In genomic region chr9:137127301-137128157, GRCh38 we compare ENCODE assay signal across 8 cellular contexts. TPM values are rescaled to one million over a fixed set of nuclear protein-coding genes. Genes with fewer than 3 reads are reported as not detected.
DNase-seq lines count a peak whose midpoint lies in the region; ATAC-seq and TF ChIP-seq lines count a peak whose summit lies in the region.

No MANE protein-coding gene starts in this region.

- peaks cover 3% of the 10 kb centered on the region for H3K36me3 Mint-ChIP-seq in activated CD8-positive, alpha-beta T cell treated with anti-CD3 and anti-CD28 coated beads, Interleukin-2, amount 10 ng/mL, durations not matched to agents 7 days and 5 days (ENCODE audit: low read depth)
- H3K36me3 Mint-ChIP-seq in immature natural killer cell: no peaks in the 10 kb centered on the region

- intact Hi-C loops in tibial artery (cut with DNase I; ENCODE audit: low total_unique reads): no loop called here

- POLR2A ChIA-PET in activated CD8-positive, alpha-beta T cell treated with anti-CD3 and anti-CD28 coated beads, Interleukin-2, amount 10 ng/mL, durations not matched to agents 7 days and 5 days (lab: Charles Lee): interaction anchor here (0.6 to 3.0 kb wide), 7 partner anchors 43 to 437 kb away, joined by 3 to 14 read pairs (median 4); partner anchors contain the start of genes CYSRT1, NELFB, TPRN and TUBB4B

- 9 to 13% methylated on average over 24 of the region's 24 CpGs for WGBS in upper lobe of left lung, 2 donors

- peak overlapping the region; percentile 87 for H3K27ac Mint-ChIP-seq in activated CD8-positive, alpha-beta T cell treated with anti-CD3 and anti-CD28 coated beads, Interleukin-2, amount 10 ng/mL, durations not matched to agents 7 days and 5 days
- H3K27ac Mint-ChIP-seq in immature natural killer cell: peak overlapping the region; percentile 89 to 98 (median 96)

- H3K36me3 ChIP-seq in upper lobe of left lung (no peaks in the 10 kb centered on the region), tibial artery (no peaks in the 10 kb centered on the region)

- peaks cover 0 to 8% (median 2%) of the 10 kb centered on the region in 4 donors for H3K9me3 ChIP-seq in upper lobe of left lung
- H3K9me3 ChIP-seq in tibial artery: peaks cover 0 to 9% (median 8%) of the 10 kb centered on the region in 3 donors

- TF ChIP-seq CTCF in AG09309 (IDR thresholded peaks at IDR 0.05; ENCODE audit: control insufficient read depth, insufficient read depth, low read depth, low read length, missing control alignments) (no peak), upper lobe of left lung (IDR thresholded peaks at IDR 0.05) (peak in 1 of 6 experiments; percentile 5), tibial artery (IDR thresholded peaks at IDR 0.05) (no peak)

- H3K27ac ChIP-seq in upper lobe of left lung (peak overlapping the region; percentile 72 to 85 (median 84)), tibial artery (no peak overlapping the region)

- ATAC-seq in activated CD8-positive, alpha-beta T cell treated with anti-CD3 and anti-CD28 coated beads, Interleukin-2, amount 10 ng/mL, durations not matched to agents 7 days and 5 days: peak; percentile 10
- ATAC-seq in upper lobe of left lung (ENCODE audit: low FRiP score in 2 of 2): peak in 1 of 2 donors; percentile 37
- no peak for ATAC-seq in GM18870 (IDR thresholded peaks at IDR 0.05; ENCODE audit: unreplicated experiment)

- peak overlapping the region; percentile 83 for H3K4me3 Mint-ChIP-seq in activated CD8-positive, alpha-beta T cell treated with anti-CD3 and anti-CD28 coated beads, Interleukin-2, amount 10 ng/mL, durations not matched to agents 7 days and 5 days
- peak overlapping the region; percentile 81 to 95 (median 86) for H3K4me3 Mint-ChIP-seq in immature natural killer cell

- H3K9me3 Mint-ChIP-seq in activated CD8-positive, alpha-beta T cell treated with anti-CD3 and anti-CD28 coated beads, Interleukin-2, amount 10 ng/mL, durations not matched to agents 7 days and 5 days (ENCODE audit: insufficient read depth): no peaks in the 10 kb centered on the region
- H3K9me3 Mint-ChIP-seq in immature natural killer cell: peaks cover 0 to 2% (median 0%) of the 10 kb centered on the region in 6 donors

- no peak for DNase-seq in AG09309 (ENCODE audit: low read depth)
- peak; percentile 43 for DNase-seq in HuH-7.5 (ENCODE audit: low spot score)
- DNase-seq in activated CD8-positive, alpha-beta T cell treated with anti-CD3 and anti-CD28 coated beads, Interleukin-2, amount 10 ng/mL, durations not matched to agents 7 days and 5 days: peak; percentile 63
- peak; percentile 32 to 36 (median 35) for DNase-seq in immature natural killer cell
- peak; percentile 33 to 39 for DNase-seq in upper lobe of left lung
- no peak for DNase-seq in tibial artery
- DNase-seq in cortex of kidney (lab: John Stamatoyannopoulos, UW): no peak

- H3K4me1 ChIP-seq in upper lobe of left lung (peaks cover 20 to 44% (median 32%) of the 10 kb centered on the region in 4 donors), tibial artery (peaks cover 0 to 32% (median 19%) of the 10 kb centered on the region in 4 donors)

- CTCF ChIA-PET in activated CD8-positive, alpha-beta T cell treated with anti-CD3 and anti-CD28 coated beads, Interleukin-2, amount 10 ng/mL, durations not matched to agents 7 days and 5 days (lab: Charles Lee): interaction anchor here (0.7 to 2.0 kb wide), 8 partner anchors 12 to 109 kb away, joined by 3 to 10 read pairs (median 4); partner anchors contain the start of gene MAN1B1

- no peaks in the 10 kb centered on the region for H3K27me3 Mint-ChIP-seq in activated CD8-positive, alpha-beta T cell treated with anti-CD3 and anti-CD28 coated beads, Interleukin-2, amount 10 ng/mL, durations not matched to agents 7 days and 5 days (ENCODE audit: low read depth)
- H3K27me3 Mint-ChIP-seq in immature natural killer cell (ENCODE audit: low read depth in 3 of 3): peaks cover 8 to 20% (median 11%) of the 10 kb centered on the region in 3 donors

- TF ChIP-seq POLR2A in upper lobe of left lung (IDR thresholded peaks at IDR 0.05): no peak

- peaks cover 38% of the 10 kb centered on the region for H3K4me1 Mint-ChIP-seq in activated CD8-positive, alpha-beta T cell treated with anti-CD3 and anti-CD28 coated beads, Interleukin-2, amount 10 ng/mL, durations not matched to agents 7 days and 5 days (ENCODE audit: low read depth)
- peaks cover 30 to 31% of the 10 kb centered on the region in 2 donors for H3K4me1 Mint-ChIP-seq in immature natural killer cell

- peak overlapping the region; percentile 19 for H3K4me3 ChIP-seq in AG09309 (ENCODE audit: control insufficient read depth, low read depth, low read length)
- peak overlapping the region in 3 of 4 donors; percentile 30 to 94 (median 83) for H3K4me3 ChIP-seq in upper lobe of left lung
- H3K4me3 ChIP-seq in tibial artery: peak overlapping the region in 1 of 2 donors; percentile 23

- H3K27me3 ChIP-seq in upper lobe of left lung (peaks cover 0 to 3% (median 0%) of the 10 kb centered on the region in 4 donors), tibial artery (peaks cover 0 to 40% of the 10 kb centered on the region in 2 donors)

- TF ChIP-seq EP300 in upper lobe of left lung (IDR thresholded peaks at IDR 0.05): no peak

RNA-seq across cellular contexts. Expression of gene GRIN1, which starts 11.4 kb away (rescaled TPM):
- total RNA-seq in activated CD8-positive, alpha-beta T cell treated with anti-CD3 and anti-CD28 coated beads, Interleukin-2, amount 10 ng/mL, durations not matched to agents 7 days and 5 days: not detected
- polyA plus RNA-seq in immature natural killer cell: not detected
- 1 to 10 TPM in 1 of 6 donors, under 1 TPM in 2, not detected in 3; 0.17 to 2.1 (median 0.49) TPM for total RNA-seq in upper lobe of left lung

RNA-seq across cellular contexts. Expression of gene DPP7, which starts 13.0 kb away (rescaled TPM):
- 100 to 1,000 TPM; 248 TPM for total RNA-seq in activated CD8-positive, alpha-beta T cell treated with anti-CD3 and anti-CD28 coated beads, Interleukin-2, amount 10 ng/mL, durations not matched to agents 7 days and 5 days
- polyA plus RNA-seq in immature natural killer cell: 100 to 1,000 TPM; 136 to 176 (median 168) TPM
- 100 to 1,000 TPM; 108 to 394 (median 229) TPM for total RNA-seq in upper lobe of left lung

RNA-seq across cellular contexts. Expression of gene MAN1B1, which starts 40.7 kb away (rescaled TPM):
- 10 to 100 TPM; 42.2 to 49.2 TPM for total RNA-seq in activated CD8-positive, alpha-beta T cell treated with anti-CD3 and anti-CD28 coated beads, Interleukin-2, amount 10 ng/mL, durations not matched to agents 7 days and 5 days
- 10 to 100 TPM; 59.7 to 71.8 (median 66.1) TPM for polyA plus RNA-seq in immature natural killer cell
- total RNA-seq in upper lobe of left lung: 10 to 100 TPM; 38.0 to 97.4 (median 54.1) TPM

RNA-seq across cellular contexts. Expression of gene LRRC26, which starts 42.3 kb away (rescaled TPM):
- not detected for total RNA-seq in activated CD8-positive, alpha-beta T cell treated with anti-CD3 and anti-CD28 coated beads, Interleukin-2, amount 10 ng/mL, durations not matched to agents 7 days and 5 days
- 1 to 10 TPM in 1 of 3 donors, under 1 TPM in 1, not detected in 1; 0.22 to 2.1 TPM for polyA plus RNA-seq in immature natural killer cell
- total RNA-seq in upper lobe of left lung: 1 to 10 TPM in 3 of 6 donors, under 1 TPM in 1, not detected in 2; 0.46 to 6.3 (median 1.7) TPM

RNA-seq across cellular contexts. Expression of gene TMEM210, which starts 44.3 kb away (rescaled TPM):
- under 1 TPM; 0.29 to 0.32 TPM for total RNA-seq in activated CD8-positive, alpha-beta T cell treated with anti-CD3 and anti-CD28 coated beads, Interleukin-2, amount 10 ng/mL, durations not matched to agents 7 days and 5 days
- not detected for polyA plus RNA-seq in immature natural killer cell
- total RNA-seq in upper lobe of left lung: not detected

Comparison
In these comparisons a context has a peak if more than half of its experiments do, and no peak if none do; other contexts are left out.
1. DNase-seq: peak in HuH-7.5 (single experiment), activated CD8-positive, alpha-beta T cell treated with anti-CD3 and anti-CD28 coated beads, Interleukin-2, amount 10 ng/mL, durations not matched to agents 7 days and 5 days (single experiment), immature natural killer cell (3 of 3) and upper lobe of left lung (2 of 2); none in AG09309 (single experiment), tibial artery (0 of 2) and cortex of kidney (single experiment).
2. H3K27ac ChIP-seq: peak in upper lobe of left lung (4 of 4); none in tibial artery (0 of 2).